Comparison of ENCODE assay signal across 19 cellular contexts in genomic region chr17:6323626-6324356, GRCh38.
A peak's percentile ranks its signal among the peaks of the same experiment; 100 is the strongest.
DNase-seq lines count a peak whose midpoint lies in the region; ATAC-seq, FAIRE-seq and TF ChIP-seq lines count a peak whose summit lies in the region.
"Had no signal": no experiment of that assay in that cellular context is flagged by ENCODE, and none has a peak within 500 bp of the region (broad histone marks: within the 10 kb centered on the region; RNA-seq: fewer than 3 reads in every experiment).

No MANE protein-coding gene starts in this region.

- peak; percentile 7 for DNase-seq in DMS153 treated with DMSO at 0.1 percent for 48 hours (lab: John Stamatoyannopoulos, UW; ENCODE audit: unreplicated experiment)
- peak; percentile 6 for DNase-seq in H54 (ENCODE audit: insufficient read length, low spot score)
- peak; percentile 8 to 22 for DNase-seq in SJCRH30
- DNase-seq in iPS-NIHi7 (ENCODE audit: extremely low spot score) = peak; percentile 53
- no peak for DNase-seq in activated naive CD4-positive, alpha-beta T cell treated with anti-CD3 and anti-CD28 coated beads, Interleukin-2, amount 50 U/mL, for 16 hours
- DNase-seq in NCI-H2196 (lab: John Stamatoyannopoulos, UW; ENCODE audit: unreplicated experiment) = no peak
- no peak for DNase-seq in GM23248
- DNase-seq: activated effector memory CD4-positive, alpha-beta T cell treated with anti-CD3 and anti-CD28 coated beads, Interleukin-2, amount 50 U/mL, for 16 hours; anterior cingulate cortex; DMS79 treated with DMSO at 0.1 percent for 48 hours; NCI-H1048; NCI-H345; occipital lobe; thyroid gland had no signal

- no peak overlapping the region for H3K27ac ChIP-seq in SJCRH30
- no peak overlapping the region for H3K27ac ChIP-seq in GM23248
- H3K27ac ChIP-seq: BLaER1 treated with 17β-estradiol and CSF1 and Interleukin-3, amounts not matched to agents 10 nM and 100 nM; coronary artery; thyroid gland; VCaP had no signal

- H3K9ac ChIP-seq in GM23248 = no peak overlapping the region
- H3K9ac ChIP-seq: BLaER1 treated with 17β-estradiol and CSF1 and Interleukin-3, amounts not matched to agents 10 nM and 100 nM had no signal

- 34 to 38% methylated on average over 17 of the region's 17 CpGs for WGBS in GM23248 (ENCODE audit: low coverage in 1 of 2, low lambda C conversion rate in 2 of 2, missing lambda C conversion rate in 2 of 2), 2 experiments

- no peak overlapping the region for H2AFZ ChIP-seq in GM23248

- no peaks in the 10 kb centered on the region for H4K20me1 ChIP-seq in GM23248 (ENCODE audit: insufficient read depth)
- H4K20me1 ChIP-seq: BLaER1 treated with 17β-estradiol and CSF1 and Interleukin-3, amounts not matched to agents 10 nM and 100 nM had no signal

- in situ Hi-C loops in GM23248 (cut with MboI) = no loop called here

- no peaks in the 10 kb centered on the region for H3K27me3 ChIP-seq in SJCRH30
- no peaks in the 10 kb centered on the region for H3K27me3 ChIP-seq in GM23248 (replicated peaks; ENCODE audit: insufficient read depth)
- H3K27me3 ChIP-seq: BLaER1 treated with 17β-estradiol and CSF1 and Interleukin-3, amounts not matched to agents 10 nM and 100 nM; thyroid gland had no signal

- no peaks in the 10 kb centered on the region for H3K79me2 ChIP-seq in GM23248 (ENCODE audit: insufficient read depth)

- H3K4me1 ChIP-seq in SJCRH30 (no peaks in the 10 kb centered on the region), GM23248 (ENCODE audit: insufficient read depth) (no peaks in the 10 kb centered on the region)
- H3K4me1 ChIP-seq: BLaER1 treated with 17β-estradiol and CSF1 and Interleukin-3, amounts not matched to agents 10 nM and 100 nM had no signal

- no peak for FAIRE-seq in H54 (lab: Jason Lieb, UNC)
- FAIRE-seq: islet of Langerhans had no signal

- no peak overlapping the region for H3K4me2 ChIP-seq in GM23248 (ENCODE audit: unreplicated experiment)
- H3K4me2 ChIP-seq: BLaER1 treated with 17β-estradiol and CSF1 and Interleukin-3, amounts not matched to agents 10 nM and 100 nM had no signal

- no peak for ATAC-seq in HG02798 (IDR thresholded peaks at IDR 0.05; ENCODE audit: poor library complexity, unreplicated experiment)

- H3K36me3 ChIP-seq in SJCRH30 (no peaks in the 10 kb centered on the region), GM23248 (ENCODE audit: low read depth) (no peaks in the 10 kb centered on the region)
- H3K36me3 ChIP-seq: BLaER1 treated with 17β-estradiol and CSF1 and Interleukin-3, amounts not matched to agents 10 nM and 100 nM; thyroid gland had no signal

- TF ChIP-seq POLR2A in H54 (IDR thresholded peaks at IDR 0.05; ENCODE audit: low read depth, low read length) = no peak

- H3F3A ChIP-seq in GM23248 (ENCODE audit: insufficient read depth) = no peaks in the 10 kb centered on the region

- H3K9me3 ChIP-seq in SJCRH30 (replicated peaks) = no peaks in the 10 kb centered on the region
- no peaks in the 10 kb centered on the region for H3K9me3 ChIP-seq in GM23248 (ENCODE audit: low read depth)
- H3K9me3 ChIP-seq: BLaER1 treated with 17β-estradiol and CSF1 and Interleukin-3, amounts not matched to agents 10 nM and 100 nM; thyroid gland had no signal

- no peak overlapping the region for H3K4me3 ChIP-seq in SJCRH30
- no peak overlapping the region for H3K4me3 ChIP-seq in GM23248
- H3K4me3 ChIP-seq: BLaER1 treated with 17β-estradiol and CSF1 and Interleukin-3, amounts not matched to agents 10 nM and 100 nM; coronary artery; thyroid gland had no signal

- no peaks in the 10 kb centered on the region for H3K9me2 ChIP-seq in GM23248 (ENCODE audit: insufficient read depth)

Comparison
In these comparisons a context has a peak if more than half of its experiments do, and no peak if none do; other contexts are left out.
1. DNase-seq: peak in DMS153 treated with DMSO at 0.1 percent for 48 hours (single experiment), H54 (single experiment), SJCRH30 (2 of 2) and iPS-NIHi7 (single experiment); none in activated naive CD4-positive, alpha-beta T cell treated with anti-CD3 and anti-CD28 coated beads, Interleukin-2, amount 50 U/mL, for 16 hours (single experiment), NCI-H2196 (single experiment) and GM23248 (single experiment).